ENCODE assay signal across 7 cellular contexts in the genomic region with DNA sequence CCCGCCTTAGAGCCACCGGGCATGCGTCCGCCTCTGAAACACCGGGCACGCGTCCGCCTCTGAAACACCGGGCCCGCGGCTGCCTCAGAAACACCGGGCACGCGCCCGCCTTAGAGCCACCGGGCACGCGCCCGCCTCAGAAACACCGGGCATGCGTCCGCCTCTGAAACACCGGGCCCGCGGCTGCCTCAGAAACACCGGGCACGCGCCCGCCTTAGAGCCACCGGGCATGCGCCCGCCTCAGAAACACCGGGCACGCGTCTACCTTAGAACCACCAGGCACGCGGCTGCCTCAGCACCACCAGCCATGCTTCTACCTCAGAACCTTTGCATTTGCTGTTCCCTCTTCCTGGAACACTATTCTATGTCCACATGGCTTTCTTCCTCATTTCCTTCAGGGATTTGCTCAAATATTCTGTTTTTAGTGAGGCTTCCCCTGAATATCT. TPM values are rescaled to one million over a fixed set of nuclear protein-coding genes. Genes with fewer than 3 reads are reported as not detected.
A peak's percentile ranks its signal among the peaks of the same experiment; 100 is the strongest.
DNase-seq lines count a peak whose midpoint lies in the region; ATAC-seq and TF ChIP-seq lines count a peak whose summit lies in the region.
"Not testable (repeated sequence)": the region's sequence is repeated elsewhere in the genome, so short reads cannot be mapped to it uniquely, and the experiment has no call there.

No MANE protein-coding gene starts in this region.

- intact Hi-C loops in mammary epithelial cell (cut with micrococcal nuclease) = not testable (repeated sequence)
- intact Hi-C loops in gastrocnemius medialis (cut with DNase I; ENCODE audit: low total_unique reads) = loop anchor here (5.0 kb wide), 2 partner anchors 55 to 185 kb away; a partner anchor contains a TSS

- BruUV-seq in mammary epithelial cell (replicated peaks; lab: Mats Ljungman, UMichigan) = not testable (repeated sequence)

- H3K4me3 ChIP-seq in mammary epithelial cell (replicated peaks in 1 of 3; ENCODE audit: insufficient read depth in 1 of 3, low read depth in 2 of 3, low read length in 3 of 3) = peak overlapping the region; percentile 52 to 75 (median 60)
- H3K4me3 ChIP-seq in iPS-20b (ENCODE audit: low read length) = peak overlapping the region; percentile 62
- peak overlapping the region; percentile 62 to 69 (median 64) for H3K4me3 ChIP-seq in gastrocnemius medialis

- dilution Hi-C loops in mammary epithelial cell (cut with HindIII; ENCODE audit: low sequenced_read_pairs) = not testable (repeated sequence)

- CTCF ChIA-PET in mammary epithelial cell (lab: Charles Lee; ENCODE audit: low non-redundant PET) = interaction anchor here (0.7 kb wide), 1 partner anchor 507 kb away, joined by 12 read pairs; no protein-coding TSS in a partner anchor

- ATAC-seq in GM18505 (IDR thresholded peaks at IDR 0.05; ENCODE audit: unreplicated experiment) (peak; percentile 66), HG03175 (IDR thresholded peaks at IDR 0.05; ENCODE audit: unreplicated experiment) (peak; percentile 76), gastrocnemius medialis (peak; percentile 69 to 78)

- H3K36me3 ChIP-seq in mammary epithelial cell (ENCODE audit: insufficient read depth, low read length); iPS-20b (ENCODE audit: insufficient read depth, low read depth, low read length); gastrocnemius medialis: not testable (repeated sequence)

- under 1% methylated on average over 27 of the region's 37 CpGs for WGBS in mammary epithelial cell (ENCODE audit: low coverage, missing lambda C conversion rate)

- H4K20me1 ChIP-seq in mammary epithelial cell (ENCODE audit: insufficient read depth, low read length) = not testable (repeated sequence)

- peak overlapping the region; percentile 87 for H3K4me2 ChIP-seq in mammary epithelial cell (ENCODE audit: insufficient read depth, low read depth, low read length)

- not testable (repeated sequence) for H3K4me1 ChIP-seq in mammary epithelial cell (ENCODE audit: insufficient read depth, low read length); iPS-20b (ENCODE audit: insufficient read depth, low read length)
- peaks cover 6 to 10% of the 10 kb centered on the region in 2 donors for H3K4me1 ChIP-seq in gastrocnemius medialis

- not testable (repeated sequence) for H3K27me3 ChIP-seq in mammary epithelial cell (ENCODE audit: insufficient read depth, low read length); iPS-20b (ENCODE audit: insufficient read depth, low read length); gastrocnemius medialis

- H3K79me2 ChIP-seq in mammary epithelial cell (ENCODE audit: insufficient read depth, low read length) = not testable (repeated sequence)

- peak overlapping the region; percentile 55 for H3K27ac ChIP-seq in mammary epithelial cell (ENCODE audit: insufficient read depth, low read depth, low read length)
- not testable (repeated sequence) for H3K27ac ChIP-seq in iPS-20b (ENCODE audit: low read length)
- peak overlapping the region; percentile 87 to 95 (median 91) for H3K27ac ChIP-seq in gastrocnemius medialis

- not testable (repeated sequence) for TF ChIP-seq POLR2A in GM18505 (IDR thresholded peaks at IDR 0.05; ENCODE audit: borderline replicate concordance, extremely low read depth, insufficient read depth, insufficient read length); gastrocnemius medialis (IDR thresholded peaks at IDR 0.05)

- in situ Hi-C loops in mammary epithelial cell (cut with MboI; ENCODE audit: low sequenced_read_pairs in 2 of 2); gastrocnemius medialis (cut with MboI; ENCODE audit: low sequenced_read_pairs in 4 of 4): not testable (repeated sequence)

- TF ChIP-seq CTCF in mammary epithelial cell (conservative IDR thresholded peaks at IDR 0.05 in 1 of 2, IDR thresholded peaks at IDR 0.05 in 1 of 2; ENCODE audit: extremely low read depth in 1 of 2, insufficient read depth in 1 of 2, low read depth in 1 of 2, low read length in 2 of 2); gastrocnemius medialis (IDR thresholded peaks at IDR 0.05 in 4 of 5, conservative IDR thresholded peaks at IDR 0.05 in 1 of 5): not testable (repeated sequence)

- H3K9ac ChIP-seq in mammary epithelial cell (ENCODE audit: insufficient read depth, low read length) (peak overlapping the region; percentile 81), iPS-20b (ENCODE audit: low read depth, low read length) (peak overlapping the region; percentile 73; the same call in 1 of the 2 replicates)

- peak overlapping the region; percentile 84 for H2AFZ ChIP-seq in mammary epithelial cell (ENCODE audit: low read depth, low read length)

- H3K9me3 ChIP-seq in mammary epithelial cell (replicated peaks; ENCODE audit: insufficient read depth, low read length); iPS-20b (ENCODE audit: insufficient read depth, low read depth, low read length); gastrocnemius medialis: not testable (repeated sequence)

- DNase-seq in NCI-H345 treated with DMSO at 0.1 percent for 48 hours (lab: John Stamatoyannopoulos, UW; ENCODE audit: unreplicated experiment) (peak; percentile 46), mammary epithelial cell (peak; percentile 57), gastrocnemius medialis (peak; percentile 58 to 82)
- DNase-seq in activated CD4-positive, CD25-positive, alpha-beta regulatory T cell (lab: John Stamatoyannopoulos, UW) = peak; percentile 37 to 48 (median 45)

RNA-seq across cellular contexts. Expression of a gene that starts 58.4 kb away (rescaled TPM):
- total RNA-seq in mammary epithelial cell (10 to 100 TPM; 74.2 to 76.2 TPM), gastrocnemius medialis (10 to 100 TPM; 37.8 to 70.8 (median 50.1) TPM)
- 14.1 TPM for polyA plus RNA-seq in mammary epithelial cell
- polyA minus RNA-seq in mammary epithelial cell = 4.3 TPM
